1 cellular context compared by ENCODE assay signal in genomic region chr16:21525029-21525895, GRCh38.
TF ChIP-seq lines count a peak whose summit lies in the region.

No MANE protein-coding gene starts in this region.

TF ChIP-seq in HepG2, 621 proteins besides CTCF, POLR2A, EP300 and RAD21 (continued from another document and continues in another):
- TF ChIP-seq KIAA2018 (CRISPR knock-in tag; IDR thresholded peaks at IDR 0.05; ENCODE audit: borderline replicate concordance) (0 out of 2 replicates have a peak, but pooled peaks have one; percentile 68), MLLT10 (CRISPR knock-in tag; IDR thresholded peaks at IDR 0.05) (0 out of 2 replicates have a peak, but pooled peaks have one; percentile 71), ZSCAN31 (CRISPR knock-in tag; IDR thresholded peaks at IDR 0.05; ENCODE audit: low read depth) (peak; percentile 93), NFE2 (CRISPR knock-in tag; IDR thresholded peaks at IDR 0.05) (peak; percentile 29; the same call in 1 of the 2 replicates), ZNF263 (CRISPR knock-in tag; IDR thresholded peaks at IDR 0.05) (peak; percentile 100), THAP11 (CRISPR knock-in tag; IDR thresholded peaks at IDR 0.05) (peak; percentile 88), ZNF768 (CRISPR knock-in tag; IDR thresholded peaks at IDR 0.05) (peak; percentile 94), ZFAT (CRISPR knock-in tag; conservative IDR thresholded peaks at IDR 0.05) (0 out of 2 replicates have a peak, but pooled peaks have one; percentile 37), ZNF10 (CRISPR knock-in tag; IDR thresholded peaks at IDR 0.05; ENCODE audit: borderline replicate concordance, low read depth) (0 out of 2 replicates have a peak, but pooled peaks have one; percentile 84), DNMT1 (CRISPR knock-in tag; IDR thresholded peaks at IDR 0.05) (peak; percentile 23; the same call in 1 of the 2 replicates), PITX1 (CRISPR knock-in tag; IDR thresholded peaks at IDR 0.05) (peak; percentile 96), ZNF317 (CRISPR knock-in tag; IDR thresholded peaks at IDR 0.05) (peak; percentile 74; the same call in 1 of the 2 replicates), FUBP1 (CRISPR knock-in tag; IDR thresholded peaks at IDR 0.05; ENCODE audit: borderline replicate concordance) (peak; percentile 97; the same call in 1 of the 2 replicates), KLF16 (CRISPR knock-in tag; IDR thresholded peaks at IDR 0.05) (peak in 1 of 2 experiments; percentile 98; a peak in 3 of 4 replicates), ZBTB37 (CRISPR knock-in tag; IDR thresholded peaks at IDR 0.05) (peak; percentile 75; the same call in 1 of the 2 replicates), FOXK2 (IDR thresholded peaks at IDR 0.05) (peak; percentile 63; the same call in 1 of the 2 replicates), NCOR1 (IDR thresholded peaks at IDR 0.05; ENCODE audit: borderline replicate concordance, low read length) (peak; percentile 100), KLF9 (CRISPR knock-in tag; IDR thresholded peaks at IDR 0.05; ENCODE audit: low read depth) (0 out of 2 replicates have a peak, but pooled peaks have one; percentile 49), ZNF101 (CRISPR knock-in tag; IDR thresholded peaks at IDR 0.05; ENCODE audit: borderline replicate concordance, low read depth) (peak; percentile 89; the same call in 1 of the 2 replicates), JDP2 (CRISPR knock-in tag; IDR thresholded peaks at IDR 0.05; ENCODE audit: borderline replicate concordance) (peak; percentile 90; the same call in 1 of the 2 replicates), ZNF556 (CRISPR knock-in tag; IDR thresholded peaks at IDR 0.05; ENCODE audit: borderline replicate concordance) (peak; percentile 98), PTBP1 (IDR thresholded peaks at IDR 0.05; ENCODE audit: low read depth, low read length, poor library complexity, severe bottlenecking) (peak; percentile 81), ZSCAN5A (CRISPR knock-in tag; IDR thresholded peaks at IDR 0.05; ENCODE audit: borderline replicate concordance) (peak; percentile 84; the same call in 1 of the 2 replicates), ZNF501 (CRISPR knock-in tag; IDR thresholded peaks at IDR 0.05) (peak; percentile 84), ZNF292 (CRISPR knock-in tag; IDR thresholded peaks at IDR 0.05; ENCODE audit: borderline replicate concordance, low read depth) (peak; percentile 99), GMEB2 (CRISPR knock-in tag; IDR thresholded peaks at IDR 0.05; ENCODE audit: low read depth) (0 out of 2 replicates have a peak, but pooled peaks have one; percentile 31), ZNF800 (CRISPR knock-in tag; IDR thresholded peaks at IDR 0.05) (peak; percentile 92), IRX3 (CRISPR knock-in tag; IDR thresholded peaks at IDR 0.05; ENCODE audit: borderline replicate concordance, low read depth) (peak; percentile 83; the same call in 1 of the 2 replicates), SALL2 (CRISPR knock-in tag; IDR thresholded peaks at IDR 0.05) (peak; percentile 98; the same call in 1 of the 2 replicates), ZBTB25 (CRISPR knock-in tag; IDR thresholded peaks at IDR 0.05) (peak; percentile 96), ZXDC (CRISPR knock-in tag; IDR thresholded peaks at IDR 0.05) (peak; percentile 97; the same call in 1 of the 2 replicates), KMT2A (CRISPR knock-in tag; IDR thresholded peaks at IDR 0.05) (peak; percentile 88), ZNF629 (CRISPR knock-in tag; conservative IDR thresholded peaks at IDR 0.05) (peak; percentile 60; the same call in 1 of the 2 replicates), TEF (CRISPR knock-in tag; IDR thresholded peaks at IDR 0.05) (peak; percentile 73; the same call in 1 of the 2 replicates), ZNF441 (CRISPR knock-in tag; IDR thresholded peaks at IDR 0.05; ENCODE audit: borderline replicate concordance) (peak; percentile 75; the same call in 1 of the 2 replicates), NR2F1 (CRISPR knock-in tag; IDR thresholded peaks at IDR 0.05) (peak; percentile 90 to 91)
